Comparison of ENCODE assay signal across 13 cellular contexts in genomic region chr1:17866451-17867029, GRCh38.
DNase-seq lines count a peak whose midpoint lies in the region; ATAC-seq and TF ChIP-seq lines count a peak whose summit lies in the region.
"Had no signal": no experiment of that assay in that cellular context is flagged by ENCODE, and none has a peak within 500 bp of the region (broad histone marks: within the 10 kb centered on the region; RNA-seq: fewer than 3 reads in every experiment).

No MANE protein-coding gene starts in this region.

- H3K4me3 ChIP-seq in AG04450 (ENCODE audit: low read depth, low read length), result peak overlapping the region; percentile 34; the same call in 1 of the 2 replicates
- H3K4me3 ChIP-seq: thoracic aorta had no signal

- H3K36me3 Mint-ChIP-seq in activated CD4-positive, alpha-beta memory T cell treated with anti-CD3 and anti-CD28 coated beads for 36 hours, result no peaks in the 10 kb centered on the region

- no peak overlapping the region for H3K4me3 Mint-ChIP-seq in activated CD4-positive, alpha-beta memory T cell treated with anti-CD3 and anti-CD28 coated beads for 36 hours

- no peaks in the 10 kb centered on the region for H3K4me1 Mint-ChIP-seq in activated CD4-positive, alpha-beta memory T cell treated with anti-CD3 and anti-CD28 coated beads for 36 hours (ENCODE audit: low read depth)

- POLR2A ChIA-PET in AG04450 (lab: Yijun Ruan, JAX), result interaction anchor here (0.7 to 1.6 kb wide), 4 partner anchors 8 to 16 kb away, joined by 3 to 18 read pairs (median 4); no protein-coding TSS in a partner anchor
- POLR2A ChIA-PET in activated CD4-positive, alpha-beta memory T cell treated with anti-CD3 and anti-CD28 coated beads for 36 hours (lab: Charles Lee), result no interaction called here

- H3K9me3 Mint-ChIP-seq in activated CD4-positive, alpha-beta memory T cell treated with anti-CD3 and anti-CD28 coated beads for 36 hours, result peaks cover 8% of the 10 kb centered on the region

- CTCF ChIA-PET in AG04450 (lab: Charles Lee), result interaction anchor here (0.7 to 1.2 kb wide), 4 partner anchors 13 to 1041 kb away, joined by 3 to 4 read pairs (median 3); no protein-coding TSS in a partner anchor
- CTCF ChIA-PET in activated CD4-positive, alpha-beta memory T cell treated with anti-CD3 and anti-CD28 coated beads for 36 hours (lab: Charles Lee), result no interaction called here

- intact Hi-C loops in activated CD4-positive, alpha-beta memory T cell treated with anti-CD3 and anti-CD28 coated beads for 36 hours (cut with micrococcal nuclease), result no loop called here

- no peak for ATAC-seq in GM21367 (IDR thresholded peaks at IDR 0.05; ENCODE audit: unreplicated experiment)

- peaks cover 2% of the 10 kb centered on the region for H3K27me3 Mint-ChIP-seq in activated CD4-positive, alpha-beta memory T cell treated with anti-CD3 and anti-CD28 coated beads for 36 hours

- H3K27ac ChIP-seq in AG04450 (ENCODE audit: low read depth, low read length), result peak overlapping the region; percentile 93
- H3K27ac ChIP-seq: C4-2B, neutrophil, thoracic aorta had no signal

- H3K9me3 ChIP-seq in AG04450 (ENCODE audit: control insufficient read depth, insufficient read depth, low read length), result no peaks in the 10 kb centered on the region; the same call in 1 of the 2 replicates
- H3K9me3 ChIP-seq: neutrophil, thoracic aorta had no signal

- DNase-seq in AG04450 (ENCODE audit: low read depth, low spot score), result peak; percentile 72
- DNase-seq in HT1080 (ENCODE audit: low read depth), result peak; percentile 96
- DNase-seq in astrocyte of the hippocampus (ENCODE audit: low read depth, low spot score), result peak; percentile 76
- DNase-seq in kidney tubule cell (ENCODE audit: low spot score), result peak; percentile 92
- DNase-seq in superior temporal gyrus (ENCODE audit: extremely low spot score), result no peak
- DNase-seq in activated CD4-positive, alpha-beta memory T cell treated with anti-CD3 and anti-CD28 coated beads for 36 hours, result no peak
- DNase-seq in DMS53 treated with DMSO at 0.1 percent for 48 hours (lab: John Stamatoyannopoulos, UW; ENCODE audit: unreplicated experiment), result no peak
- DNase-seq: activated CD4-positive, alpha-beta T cell treated with anti-CD3 and anti-CD28 coated beads for 4 hours; Right ventricle myocardium superior had no signal

- no peaks in the 10 kb centered on the region for H3K27me3 ChIP-seq in AG04450 (ENCODE audit: control insufficient read depth, insufficient read depth, low read length)
- H3K27me3 ChIP-seq: neutrophil had no signal

- TF ChIP-seq CTCF in AG04450 (IDR thresholded peaks at IDR 0.05; ENCODE audit: low read depth, low read length), result no peak

- H3K27ac Mint-ChIP-seq in activated CD4-positive, alpha-beta memory T cell treated with anti-CD3 and anti-CD28 coated beads for 36 hours, result no peak overlapping the region

Comparison
In these comparisons a context has a peak if more than half of its experiments do, and no peak if none do; other contexts are left out.
1. DNase-seq: peak in AG04450 (single experiment), HT1080 (single experiment), astrocyte of the hippocampus (single experiment) and kidney tubule cell (single experiment); none in superior temporal gyrus (single experiment), activated CD4-positive, alpha-beta memory T cell treated with anti-CD3 and anti-CD28 coated beads for 36 hours (single experiment) and DMS53 treated with DMSO at 0.1 percent for 48 hours (single experiment).